Comparison of ENCODE assay signal across 10 cellular contexts in the genomic region with DNA sequence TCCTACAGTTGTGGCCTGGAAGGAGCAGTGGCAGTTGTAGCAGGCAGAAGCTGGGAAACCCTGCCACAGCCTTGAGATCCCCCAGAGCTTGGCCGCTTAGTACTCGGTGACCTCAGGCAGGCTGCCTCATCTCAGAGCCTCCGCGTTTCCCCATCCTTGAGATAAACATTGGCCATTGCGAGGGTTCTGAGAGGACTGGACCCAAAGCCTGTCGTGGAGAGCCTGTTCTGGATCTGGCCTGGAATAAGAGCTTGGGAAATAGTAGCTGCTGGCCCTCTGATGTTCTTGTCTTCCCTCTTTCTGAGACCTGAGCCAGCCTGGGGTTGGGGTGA. TPM values are rescaled to one million over a fixed set of nuclear protein-coding genes. Genes with fewer than 3 reads are reported as not detected.
DNase-seq lines count a peak whose midpoint lies in the region; ATAC-seq, FAIRE-seq and TF ChIP-seq lines count a peak whose summit lies in the region.
"Had no signal": no experiment of that assay in that cellular context is flagged by ENCODE, and none has a peak within 500 bp of the region (broad histone marks: within the 10 kb centered on the region; RNA-seq: fewer than 3 reads in every experiment).

No MANE protein-coding gene starts in this region.

- DNase-seq in A549 (ENCODE audit: low read depth in 1 of 2, low spot score in 1 of 2) = no peak
- no peak for DNase-seq in Karpas-422
- no peak for DNase-seq in dorsolateral prefrontal cortex
- no peak for DNase-seq in SK-N-DZ (ENCODE audit: low spot score)
- DNase-seq in NCI-H526 treated with DMSO at 0.1 percent for 48 hours (lab: John Stamatoyannopoulos, UW) = no peak
- no peak for DNase-seq in NCI-H1436 (lab: John Stamatoyannopoulos, UW)
- DNase-seq: OCI-M1 had no signal

- TF ChIP-seq RAD21 in A549 (conservative IDR thresholded peaks at IDR 0.05 in 1 of 2, IDR thresholded peaks at IDR 0.05 in 1 of 2) = no peak

- TF ChIP-seq CTCF in A549 (IDR thresholded peaks at IDR 0.05) (no peak), dorsolateral prefrontal cortex (IDR thresholded peaks at IDR 0.05 in 54 of 56, conservative IDR thresholded peaks at IDR 0.05 in 2 of 56; ENCODE audit: low read depth in 1 of 56, partially characterized antibody in 56 of 56) (no peak)

- H3K27me3 ChIP-seq in Karpas-422 (ENCODE audit: low read length) (no peaks in the 10 kb centered on the region), dorsolateral prefrontal cortex (no peaks in the 10 kb centered on the region), muscle layer of duodenum (ENCODE audit: low read depth, low read length) (no peaks in the 10 kb centered on the region)

- intact Hi-C loops in dorsolateral prefrontal cortex (cut with DNase I) = loop anchor here (5.0 kb wide), 3 partner anchors 45 to 250 kb away; a partner anchor contains a TSS

- H3K79me2 ChIP-seq in Karpas-422 (ENCODE audit: low read length) = peaks cover 42% of the 10 kb centered on the region

- CTCF ChIA-PET in A549 (lab: Yijun Ruan, JAX) = interaction anchor here (0.5 to 2.9 kb wide), 5 partner anchors 9 to 585 kb away, joined by 3 to 18 read pairs (median 4); a partner anchor contains a TSS

- H3K9ac ChIP-seq in Karpas-422 (ENCODE audit: low read length) = peak overlapping the region; percentile 92

- peaks cover 14% of the 10 kb centered on the region; the same call in 1 of the 3 replicates for H3K4me1 ChIP-seq in A549
- peaks cover 18% of the 10 kb centered on the region for H3K4me1 ChIP-seq in Karpas-422 (ENCODE audit: low read length)
- H3K4me1 ChIP-seq in muscle layer of duodenum (ENCODE audit: control insufficient read depth in 1 of 2, insufficient read depth in 2 of 2, low read length in 2 of 2) = peaks cover 16 to 23% of the 10 kb centered on the region in 2 donors

- H3K9me2 ChIP-seq in Karpas-422 (replicated peaks; ENCODE audit: insufficient read depth, low read length) = no peaks in the 10 kb centered on the region

- H3K4me3 ChIP-seq in A549 (peak overlapping the region; percentile 77; the same call in 1 of the 3 replicates), Karpas-422 (ENCODE audit: low read length) (peak overlapping the region; percentile 96), dorsolateral prefrontal cortex (peak overlapping the region in 58 of 59 donors; percentile 64 to 100 (median 97)), muscle layer of duodenum (ENCODE audit: low read depth in 1 of 2, low read length in 2 of 2) (peak overlapping the region; percentile 81 to 90)

- 73% methylated on average over 6 of the region's 6 CpGs for WGBS in A549 (ENCODE audit: missing lambda C conversion rate)

- H3K36me3 ChIP-seq in Karpas-422 (ENCODE audit: insufficient read depth, low read length) (peaks cover 4% of the 10 kb centered on the region; the same call in 1 of the 2 replicates), muscle layer of duodenum (ENCODE audit: control insufficient read depth in 1 of 2, insufficient read depth in 2 of 2, low read length in 2 of 2) (peaks cover 12 to 21% of the 10 kb centered on the region in 2 donors)

- ATAC-seq in A549 (no peak), GM18861 (IDR thresholded peaks at IDR 0.05; ENCODE audit: unreplicated experiment) (no peak)

- TF ChIP-seq EP300 in A549 (IDR thresholded peaks at IDR 0.05) = no peak

- no peak for FAIRE-seq in A549 (lab: Jason Lieb, UNC)
- FAIRE-seq: endometrium had no signal

- H3K27ac ChIP-seq in A549 (no peak overlapping the region), Karpas-422 (ENCODE audit: low read length) (no peak overlapping the region), dorsolateral prefrontal cortex (peak overlapping the region in 14 of 59 donors; percentile 9 to 91 (median 54)), muscle layer of duodenum (ENCODE audit: low read length) (peak overlapping the region; percentile 63)

- peak overlapping the region; percentile 92 for H3K4me2 ChIP-seq in A549
- peak overlapping the region; percentile 89 for H3K4me2 ChIP-seq in Karpas-422 (ENCODE audit: low read depth, low read length, poor library complexity, severe bottlenecking)

- H3K9me3 ChIP-seq in A549 (no peaks in the 10 kb centered on the region), Karpas-422 (ENCODE audit: low read length) (no peaks in the 10 kb centered on the region), muscle layer of duodenum (ENCODE audit: control insufficient read depth in 1 of 2, low read length in 2 of 2) (no peaks in the 10 kb centered on the region)

- H4K20me1 ChIP-seq in Karpas-422 (ENCODE audit: insufficient read depth, low read depth, low read length) = peaks cover 14% of the 10 kb centered on the region; the same call in 1 of the 2 replicates

- no peak for TF ChIP-seq POLR2A in A549 (IDR thresholded peaks at IDR 0.05; ENCODE audit: low read length)

- POLR2A ChIA-PET in A549 (lab: Yijun Ruan, JAX) = no interaction called here

- H2AFZ ChIP-seq in Karpas-422 (ENCODE audit: low read length) = no peak overlapping the region

TF ChIP-seq in A549, 52 proteins besides CTCF, POLR2A, EP300 and RAD21:
- TF ChIP-seq HOXA7 (CRISPR knock-in tag; IDR thresholded peaks at IDR 0.05) (no peak), KDM5A (IDR thresholded peaks at IDR 0.05) (no peak), SREBF2 (IDR thresholded peaks at IDR 0.05) (no peak), FOXS1 (CRISPR knock-in tag; IDR thresholded peaks at IDR 0.05) (no peak)
- TF ChIP-seq, protein P1, sequence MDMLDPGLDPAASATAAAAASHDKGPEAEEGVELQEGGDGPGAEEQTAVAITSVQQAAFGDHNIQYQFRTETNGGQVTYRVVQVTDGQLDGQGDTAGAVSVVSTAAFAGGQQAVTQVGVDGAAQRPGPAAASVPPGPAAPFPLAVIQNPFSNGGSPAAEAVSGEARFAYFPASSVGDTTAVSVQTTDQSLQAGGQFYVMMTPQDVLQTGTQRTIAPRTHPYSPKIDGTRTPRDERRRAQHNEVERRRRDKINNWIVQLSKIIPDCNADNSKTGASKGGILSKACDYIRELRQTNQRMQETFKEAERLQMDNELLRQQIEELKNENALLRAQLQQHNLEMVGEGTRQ (IDR thresholded peaks at IDR 0.05) = no peak
- TF ChIP-seq, protein P2, sequence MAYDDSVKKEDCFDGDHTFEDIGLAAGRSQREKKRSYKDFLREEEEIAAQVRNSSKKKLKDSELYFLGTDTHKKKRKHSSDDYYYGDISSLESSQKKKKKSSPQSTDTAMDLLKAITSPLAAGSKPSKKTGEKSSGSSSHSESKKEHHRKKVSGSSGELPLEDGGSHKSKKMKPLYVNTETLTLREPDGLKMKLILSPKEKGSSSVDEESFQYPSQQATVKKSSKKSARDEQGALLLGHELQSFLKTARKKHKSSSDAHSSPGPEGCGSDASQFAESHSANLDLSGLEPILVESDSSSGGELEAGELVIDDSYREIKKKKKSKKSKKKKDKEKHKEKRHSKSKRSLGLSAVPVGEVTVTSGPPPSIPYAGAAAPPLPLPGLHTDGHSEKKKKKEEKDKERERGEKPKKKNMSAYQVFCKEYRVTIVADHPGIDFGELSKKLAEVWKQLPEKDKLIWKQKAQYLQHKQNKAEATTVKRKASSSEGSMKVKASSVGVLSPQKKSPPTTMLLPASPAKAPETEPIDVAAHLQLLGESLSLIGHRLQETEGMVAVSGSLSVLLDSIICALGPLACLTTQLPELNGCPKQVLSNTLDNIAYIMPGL (CRISPR knock-in tag; IDR thresholded peaks at IDR 0.05; ENCODE audit: borderline replicate concordance) = no peak

RNA-seq across cellular contexts. Expression of a gene that starts 1.3 kb away (rescaled TPM):
- polyA plus RNA-seq in A549 (2011; rRNA removed) (6.3 and 6.4 TPM in 2 replicates), A549 (2017; fragmentation: RNase III; extraction: RNeasy Plus Mini Kit Qiagen cat#74134 plus additional on column Dnase treatment) (12.8 to 16.1 TPM (median 15.1 TPM) in 3 replicates)
- 14.6 and 16.3 TPM in 2 replicates for polyA plus RNA-seq in A549 (2012; cell fraction: cytosol; rRNA removed)
- polyA plus RNA-seq in A549 (2012; cell fraction: nucleus; rRNA removed) = 65.4 and 92.7 TPM in 2 replicates
- 4.3 and 6.2 TPM in 2 replicates for polyA minus RNA-seq in A549 (2011; rRNA and poly(A)+ RNA removed)
- 10.2 and 26.4 TPM in 2 replicates for total RNA-seq in Karpas-422 (2014; rRNA removed; shearing (Covaris generic); ENCODE audit: low replicate concordance)
- total RNA-seq in dorsolateral prefrontal cortex = 10 to 100 TPM; 33.8 to 76.4 (median 47.9) TPM
- polyA plus RNA-seq in SK-N-DZ (2014; cell fraction: cytosol; rRNA removed) = 23.2 and 35.4 TPM in 2 replicates
- 214 and 304 TPM in 2 replicates for polyA plus RNA-seq in SK-N-DZ (2014; cell fraction: nucleus; rRNA removed)

RNA-seq across cellular contexts. Expression of a gene that starts 9.6 kb away (rescaled TPM):
- 28.3 and 30.0 TPM in 2 replicates for polyA plus RNA-seq in A549 (2011; rRNA removed)
- 55.5 and 69.2 TPM in 2 replicates for polyA plus RNA-seq in A549 (2012; cell fraction: cytosol; rRNA removed)
- 276 and 298 TPM in 2 replicates for polyA plus RNA-seq in A549 (2012; cell fraction: nucleus; rRNA removed)
- 40.2 to 42.6 TPM (median 40.6 TPM) in 3 replicates for polyA plus RNA-seq in A549 (2017; fragmentation: RNase III; extraction: RNeasy Plus Mini Kit Qiagen cat#74134 plus additional on column Dnase treatment)
- 29.5 and 40.5 TPM in 2 replicates for polyA minus RNA-seq in A549 (2011; rRNA and poly(A)+ RNA removed)
- total RNA-seq in Karpas-422 (2014; rRNA removed; shearing (Covaris generic); ENCODE audit: low replicate concordance) = 42.1 and 76.3 TPM in 2 replicates
- 100 to 1,000 TPM; 128 to 337 (median 194) TPM for total RNA-seq in dorsolateral prefrontal cortex
- polyA plus RNA-seq in SK-N-DZ (2014; cell fraction: cytosol; rRNA removed) = 92.3 and 111 TPM in 2 replicates
- polyA plus RNA-seq in SK-N-DZ (2014; cell fraction: nucleus; rRNA removed) = 585 and 610 TPM in 2 replicates

RNA-seq across cellular contexts. Expression of a gene that starts 43.2 kb away (rescaled TPM):
- polyA plus RNA-seq in A549 (2011; rRNA removed) (25.6 and 31.4 TPM in 2 replicates), A549 (2017; fragmentation: RNase III; extraction: RNeasy Plus Mini Kit Qiagen cat#74134 plus additional on column Dnase treatment) (21.8 to 23.5 TPM (median 22.2 TPM) in 3 replicates)
- 37.1 and 43.6 TPM in 2 replicates for polyA plus RNA-seq in A549 (2012; cell fraction: cytosol; rRNA removed)
- polyA plus RNA-seq in A549 (2012; cell fraction: nucleus; rRNA removed) = 48.5 and 52.7 TPM in 2 replicates
- 21.0 and 23.0 TPM in 2 replicates for polyA minus RNA-seq in A549 (2011; rRNA and poly(A)+ RNA removed)
- total RNA-seq in Karpas-422 (2014; rRNA removed; shearing (Covaris generic); ENCODE audit: low replicate concordance) = 6.7 and 9.1 TPM in 2 replicates
- 10 to 100 TPM in 118 of 120 experiments, 1 to 10 TPM in 2; 9.9 to 26.6 (median 16.5) TPM for total RNA-seq in dorsolateral prefrontal cortex
- 56.8 and 59.2 TPM in 2 replicates for polyA plus RNA-seq in SK-N-DZ (2014; cell fraction: cytosol; rRNA removed)
- 39.0 and 39.1 TPM in 2 replicates for polyA plus RNA-seq in SK-N-DZ (2014; cell fraction: nucleus; rRNA removed)
